Comparison of ENCODE assay signal across 1 cellular context in the genomic region with DNA sequence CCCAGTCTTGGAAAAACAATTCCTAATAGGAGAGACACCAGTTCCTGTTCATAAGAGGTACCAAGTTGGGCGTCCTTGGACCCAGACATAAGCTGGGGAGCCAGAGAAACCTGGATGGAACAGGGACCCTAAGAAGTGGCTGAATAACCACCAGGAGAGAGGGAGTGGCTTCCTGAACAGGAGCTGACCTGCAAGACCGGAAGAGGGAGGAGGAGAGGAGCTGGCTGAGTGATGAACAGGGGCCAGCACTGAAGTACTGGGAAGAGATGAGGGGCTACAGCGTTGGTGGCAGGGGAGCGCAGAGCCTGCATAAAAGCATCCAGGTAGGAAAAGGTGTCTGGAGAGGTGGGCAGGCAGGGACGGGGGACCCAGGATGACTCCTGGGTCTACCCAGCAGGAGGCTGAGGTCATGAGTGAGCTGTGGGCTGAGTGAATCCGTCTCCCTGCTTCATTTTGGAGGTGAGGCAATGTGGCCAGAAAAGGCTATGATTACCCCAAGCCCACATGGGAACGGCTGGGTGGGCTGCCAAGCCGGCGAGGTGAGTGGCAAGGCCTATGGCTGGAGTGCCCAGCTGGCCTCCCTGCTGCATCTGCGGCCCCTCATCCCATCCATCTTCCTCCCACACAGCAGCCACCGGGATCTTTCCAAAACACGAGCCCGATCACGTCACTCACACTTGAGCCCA.
TF ChIP-seq lines count a peak whose summit lies in the region.

No MANE protein-coding gene starts in this region.

TF ChIP-seq in K562, 482 proteins besides CTCF, POLR2A, EP300 and RAD21:
- TF ChIP-seq, protein P1, sequence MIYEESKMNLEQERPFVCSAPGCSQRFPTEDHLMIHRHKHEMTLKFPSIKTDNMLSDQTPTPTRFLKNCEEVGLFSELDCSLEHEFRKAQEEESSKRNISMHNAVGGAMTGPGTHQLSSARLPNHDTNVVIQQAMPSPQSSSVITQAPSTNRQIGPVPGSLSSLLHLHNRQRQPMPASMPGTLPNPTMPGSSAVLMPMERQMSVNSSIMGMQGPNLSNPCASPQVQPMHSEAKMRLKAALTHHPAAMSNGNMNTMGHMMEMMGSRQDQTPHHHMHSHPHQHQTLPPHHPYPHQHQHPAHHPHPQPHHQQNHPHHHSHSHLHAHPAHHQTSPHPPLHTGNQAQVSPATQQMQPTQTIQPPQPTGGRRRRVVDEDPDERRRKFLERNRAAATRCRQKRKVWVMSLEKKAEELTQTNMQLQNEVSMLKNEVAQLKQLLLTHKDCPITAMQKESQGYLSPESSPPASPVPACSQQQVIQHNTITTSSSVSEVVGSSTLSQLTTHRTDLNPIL (CRISPR knock-in tag; IDR thresholded peaks at IDR 0.05) = no peak
- TF ChIP-seq CEBPZ (IDR thresholded peaks at IDR 0.05; ENCODE audit: borderline replicate concordance, low read depth, low read length) = no peak
- no peak for TF ChIP-seq ILF3 (IDR thresholded peaks at IDR 0.05; ENCODE audit: borderline replicate concordance)
- no peak for TF ChIP-seq RAD51 (IDR thresholded peaks at IDR 0.05; ENCODE audit: borderline replicate concordance, low read depth)
- no peak for TF ChIP-seq MCM5 (IDR thresholded peaks at IDR 0.05; ENCODE audit: low read depth)
- no peak for TF ChIP-seq NCOA2 (IDR thresholded peaks at IDR 0.05; ENCODE audit: partially characterized antibody in 2 of 2)
- no peak for TF ChIP-seq PKNOX1 (IDR thresholded peaks at IDR 0.05)
- no peak for TF ChIP-seq BCL6 (CRISPR knock-in tag; IDR thresholded peaks at IDR 0.05)
TF ChIP-seq in K562: peak in this region for 0.
